In the genomic region with DNA sequence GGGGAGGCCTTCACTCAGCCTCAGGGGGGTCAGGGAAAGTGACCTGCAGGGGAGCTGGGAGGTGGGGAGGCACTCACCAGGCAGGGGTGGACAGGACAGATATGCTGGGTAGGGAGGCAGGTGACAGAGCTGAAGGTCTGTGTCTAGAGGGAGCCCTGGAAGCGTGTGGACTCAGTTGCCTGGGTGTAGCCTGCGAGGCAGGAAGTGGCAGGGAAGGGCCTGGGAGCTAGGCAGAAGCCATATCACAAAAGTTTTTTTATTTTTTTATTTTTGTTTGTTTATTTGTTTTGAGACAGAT, we compare ENCODE assay signal across 19 cellular contexts. TPM values are rescaled to one million over a fixed set of nuclear protein-coding genes. Genes with fewer than 3 reads are reported as not detected.
A peak's percentile ranks its signal among the peaks of the same experiment; 100 is the strongest.
DNase-seq lines count a peak whose midpoint lies in the region; ATAC-seq and TF ChIP-seq lines count a peak whose summit lies in the region.
"Had no signal": no experiment of that assay in that cellular context is flagged by ENCODE, and none has a peak within 500 bp of the region (broad histone marks: within the 10 kb centered on the region; RNA-seq: fewer than 3 reads in every experiment).

No MANE protein-coding gene starts in this region.

- CTCF ChIA-PET in HEK293 (lab: Yijun Ruan, JAX) = interaction anchor here (1.3 to 1.6 kb wide), 2 partner anchors 15 to 56 kb away, joined by 3 to 4 read pairs; no protein-coding TSS in a partner anchor
- CTCF ChIA-PET in naive thymus-derived CD4-positive, alpha-beta T cell (lab: Charles Lee) = interaction anchor here (0.6 kb wide), 1 partner anchor 552 kb away, joined by 4 read pairs; no protein-coding TSS in a partner anchor

- POLR2A ChIA-PET in HEK293 (lab: Yijun Ruan, JAX) = no interaction called here
- POLR2A ChIA-PET in naive thymus-derived CD4-positive, alpha-beta T cell (lab: Charles Lee) = no interaction called here

- H3K4me3 Mint-ChIP-seq in T-helper 1 cell treated with Interleukin-12 subunit alpha and Interleukin-12 subunit beta and Interleukin-4 antibody, amounts not matched to agents 30 μg/mL and 1 μg/mL, for 36 hours = no peak overlapping the region
- no peak overlapping the region for H3K4me3 Mint-ChIP-seq in endodermal cell
- peak overlapping the region in 1 of 10 donors; percentile 69 for H3K4me3 Mint-ChIP-seq in naive thymus-derived CD4-positive, alpha-beta T cell
- H3K4me3 Mint-ChIP-seq: CD8-positive, alpha-beta memory T cell; central memory CD8-positive, alpha-beta T cell; nephron had no signal

- no peak for DNase-seq in T-helper 1 cell
- DNase-seq in endodermal cell = no peak
- no peak for DNase-seq in naive thymus-derived CD4-positive, alpha-beta T cell
- DNase-seq in retina = no peak
- no peak for DNase-seq in SW 1271 (lab: John Stamatoyannopoulos, UW)
- DNase-seq in foreskin fibroblast = no peak
- DNase-seq: dorsolateral prefrontal cortex, NCI-H1105, NCI-H2081, SHP77, transverse colon had no signal

- H3K9me3 ChIP-seq in HEK293 (ENCODE audit: control insufficient read depth, insufficient read depth, low read depth, low read length) (no peaks in the 10 kb centered on the region), endodermal cell (ENCODE audit: control insufficient read depth, low read length) (no peaks in the 10 kb centered on the region)
- no peaks in the 10 kb centered on the region for H3K9me3 ChIP-seq in naive thymus-derived CD4-positive, alpha-beta T cell (ENCODE audit: control insufficient read depth in 2 of 3, low read length in 3 of 3)
- H3K9me3 ChIP-seq: transverse colon had no signal

- TF ChIP-seq CTCF in HEK293 (tag by site-specific recombination; IDR thresholded peaks at IDR 0.05) = no peak
- TF ChIP-seq CTCF in endodermal cell (conservative IDR thresholded peaks at IDR 0.05) = no peak
- TF ChIP-seq CTCF in foreskin fibroblast (IDR thresholded peaks at IDR 0.05; ENCODE audit: low read depth, low read length) = no peak

- no peak overlapping the region for H3K9ac ChIP-seq in endodermal cell (ENCODE audit: extremely low read depth, low read length, poor library complexity, severe bottlenecking)

- H3K36me3 ChIP-seq in HEK293 (ENCODE audit: control insufficient read depth in 2 of 2, insufficient read depth in 1 of 2, low read length in 2 of 2) = no peaks in the 10 kb centered on the region; a peak in 1 of 3 replicates
- H3K36me3 ChIP-seq in endodermal cell (ENCODE audit: control insufficient read depth, insufficient read depth, low read length) = no peaks in the 10 kb centered on the region
- H3K36me3 ChIP-seq in naive thymus-derived CD4-positive, alpha-beta T cell (ENCODE audit: control insufficient read depth in 2 of 3, insufficient read depth in 3 of 3, low read length in 3 of 3) = peaks cover 0 to 12% (median 2%) of the 10 kb centered on the region in 3 experiments
- H3K36me3 ChIP-seq: transverse colon had no signal

- no peaks in the 10 kb centered on the region for H3K27me3 Mint-ChIP-seq in T-helper 1 cell treated with Interleukin-12 subunit alpha and Interleukin-12 subunit beta and Interleukin-4 antibody, amounts not matched to agents 30 μg/mL and 1 μg/mL, for 36 hours (ENCODE audit: low read depth)
- no peaks in the 10 kb centered on the region for H3K27me3 Mint-ChIP-seq in endodermal cell (ENCODE audit: insufficient read depth)
- no peaks in the 10 kb centered on the region for H3K27me3 Mint-ChIP-seq in naive thymus-derived CD4-positive, alpha-beta T cell
- H3K27me3 Mint-ChIP-seq: CD8-positive, alpha-beta memory T cell; central memory CD8-positive, alpha-beta T cell had no signal

- H3K27me3 ChIP-seq in endodermal cell (ENCODE audit: control insufficient read depth, insufficient read depth, low read length, poor library complexity, severe bottlenecking) = no peaks in the 10 kb centered on the region
- H3K27me3 ChIP-seq in naive thymus-derived CD4-positive, alpha-beta T cell (ENCODE audit: control insufficient read depth in 2 of 2, insufficient read depth in 2 of 2, low read length in 2 of 2) = no peaks in the 10 kb centered on the region
- H3K27me3 ChIP-seq: dorsolateral prefrontal cortex, transverse colon had no signal

- WGBS in endodermal cell (ENCODE audit: insufficient coverage in 1 of 2, insufficient read length in 1 of 2), 2 experiments = 94% methylated on average over 2 of the region's 2 CpGs; no CpG with 5 or more reads in 1 of the 2 experiments

- peak overlapping the region; percentile 4 for H3K27ac Mint-ChIP-seq in T-helper 1 cell treated with Interleukin-12 subunit alpha and Interleukin-12 subunit beta and Interleukin-4 antibody, amounts not matched to agents 30 μg/mL and 1 μg/mL, for 36 hours
- peak overlapping the region; percentile 29 for H3K27ac Mint-ChIP-seq in endodermal cell
- peak overlapping the region; percentile 2 to 76 (median 69) for H3K27ac Mint-ChIP-seq in naive thymus-derived CD4-positive, alpha-beta T cell
- H3K27ac Mint-ChIP-seq: IgD-negative memory B cell, nephron had no signal

- no peak for ATAC-seq in naive thymus-derived CD4-positive, alpha-beta T cell
- ATAC-seq: activated CD4-positive, CD25-positive, alpha-beta regulatory T cell treated with anti-CD3 and anti-CD28 coated beads, Interleukin-2, amount 50 U/mL, for 24 hours had no signal

- H3K27ac ChIP-seq in HEK293 (ENCODE audit: extremely low read depth, low read depth, low read length) (0 out of 2 replicates have a peak overlapping the region, but pooled peaks have one; percentile 16), endodermal cell (ENCODE audit: low read depth, low read length) (no peak overlapping the region)
- no peak overlapping the region for H3K27ac ChIP-seq in naive thymus-derived CD4-positive, alpha-beta T cell (ENCODE audit: low read depth, low read length)
- H3K27ac ChIP-seq: 22Rv1 had no signal

- H3K4me1 ChIP-seq in HEK293 (ENCODE audit: control insufficient read depth, insufficient read depth, low read length) = no peaks in the 10 kb centered on the region
- no peaks in the 10 kb centered on the region for H3K4me1 ChIP-seq in endodermal cell (ENCODE audit: control insufficient read depth, insufficient read depth, low read length)
- no peaks in the 10 kb centered on the region for H3K4me1 ChIP-seq in naive thymus-derived CD4-positive, alpha-beta T cell (ENCODE audit: control insufficient read depth in 2 of 2, insufficient read depth in 2 of 2, low read length in 2 of 2)

- no peaks in the 10 kb centered on the region for H3K36me3 Mint-ChIP-seq in T-helper 1 cell treated with Interleukin-12 subunit alpha and Interleukin-12 subunit beta and Interleukin-4 antibody, amounts not matched to agents 30 μg/mL and 1 μg/mL, for 36 hours (ENCODE audit: low read depth)
- peaks cover 6% of the 10 kb centered on the region for H3K36me3 Mint-ChIP-seq in endodermal cell (ENCODE audit: low read depth)
- peaks cover 0 to 17% (median 0%) of the 10 kb centered on the region in 5 donors for H3K36me3 Mint-ChIP-seq in naive thymus-derived CD4-positive, alpha-beta T cell

- peaks cover 9% of the 10 kb centered on the region for H3K4me1 Mint-ChIP-seq in T-helper 1 cell treated with Interleukin-12 subunit alpha and Interleukin-12 subunit beta and Interleukin-4 antibody, amounts not matched to agents 30 μg/mL and 1 μg/mL, for 36 hours (ENCODE audit: low read depth)
- H3K4me1 Mint-ChIP-seq in endodermal cell = peaks cover 10% of the 10 kb centered on the region
- peaks cover 11 to 61% (median 45%) of the 10 kb centered on the region in 7 donors for H3K4me1 Mint-ChIP-seq in naive thymus-derived CD4-positive, alpha-beta T cell
- H3K4me1 Mint-ChIP-seq: nephron had no signal

- no peaks in the 10 kb centered on the region for H3K9me3 Mint-ChIP-seq in T-helper 1 cell treated with Interleukin-12 subunit alpha and Interleukin-12 subunit beta and Interleukin-4 antibody, amounts not matched to agents 30 μg/mL and 1 μg/mL, for 36 hours
- no peaks in the 10 kb centered on the region for H3K9me3 Mint-ChIP-seq in endodermal cell
- H3K9me3 Mint-ChIP-seq in naive thymus-derived CD4-positive, alpha-beta T cell = no peaks in the 10 kb centered on the region
- H3K9me3 Mint-ChIP-seq: CD8-positive, alpha-beta memory T cell; central memory CD8-positive, alpha-beta T cell; IgD-negative memory B cell; nephron had no signal

- H3K4me3 ChIP-seq in HEK293 (ENCODE audit: low read depth, low read length) (no peak overlapping the region), endodermal cell (ENCODE audit: low read length) (no peak overlapping the region), foreskin fibroblast (ENCODE audit: low read depth in 1 of 2, low read length in 2 of 2) (no peak overlapping the region)
- H3K4me3 ChIP-seq in naive thymus-derived CD4-positive, alpha-beta T cell (ENCODE audit: low read length) = no peak overlapping the region
- H3K4me3 ChIP-seq: dorsolateral prefrontal cortex, transverse colon had no signal

- intact Hi-C loops in naive thymus-derived CD4-positive, alpha-beta T cell (cut with micrococcal nuclease) = no loop called here

TF ChIP-seq in HEK293, 187 proteins besides CTCF, POLR2A, EP300 and RAD21:
- no peak for TF ChIP-seq SP3 (tag by site-specific recombination; IDR thresholded peaks at IDR 0.05)
- peak; percentile 24; the same call in 1 of the 2 replicates for TF ChIP-seq ZIC2 (tag by site-specific recombination; IDR thresholded peaks at IDR 0.05)
- peak; percentile 82 for TF ChIP-seq GLIS1 (tag by site-specific recombination; IDR thresholded peaks at IDR 0.05)
- no peak for TF ChIP-seq TCF7L2 (IDR thresholded peaks at IDR 0.05; ENCODE audit: borderline replicate concordance, low read depth, low read length)
- no peak for TF ChIP-seq MZF1 (tag by site-specific recombination; IDR thresholded peaks at IDR 0.05; ENCODE audit: borderline replicate concordance)

RNA-seq across cellular contexts. Expression of gene ARL6IP4, which starts 39.3 kb away (rescaled TPM):
- total RNA-seq in endodermal cell = 100 to 1,000 TPM; 136 to 149 TPM
- 145 TPM for polyA plus RNA-seq in endodermal cell (2013, experiment 1 of 2)
- 144 TPM for polyA plus RNA-seq in endodermal cell (2013, experiment 2 of 2)
- 100 to 1,000 TPM; 137 to 189 (median 169) TPM for total RNA-seq in naive thymus-derived CD4-positive, alpha-beta T cell
- 100 to 1,000 TPM; 201 to 295 TPM for polyA plus RNA-seq in naive thymus-derived CD4-positive, alpha-beta T cell

RNA-seq across cellular contexts. Expression of gene OGFOD2, which starts 44.7 kb away (rescaled TPM):
- total RNA-seq in endodermal cell = 10 to 100 TPM; 17.5 to 19.9 TPM
- polyA plus RNA-seq in endodermal cell (2013, experiment 1 of 2) = 8.8 TPM
- 9.8 TPM for polyA plus RNA-seq in endodermal cell (2013, experiment 2 of 2)
- total RNA-seq in naive thymus-derived CD4-positive, alpha-beta T cell = 10 to 100 TPM; 17.4 to 49.1 (median 27.2) TPM
- polyA plus RNA-seq in naive thymus-derived CD4-positive, alpha-beta T cell = 10 to 100 TPM; 16.8 to 19.5 TPM

RNA-seq across cellular contexts. Expression of gene ABCB9, which starts 53.5 kb away (rescaled TPM):
- 1 to 10 TPM; 5.4 to 6.0 TPM for total RNA-seq in endodermal cell
- 4.1 TPM for polyA plus RNA-seq in endodermal cell (2013, experiment 1 of 2)
- 4.3 TPM for polyA plus RNA-seq in endodermal cell (2013, experiment 2 of 2)
- total RNA-seq in naive thymus-derived CD4-positive, alpha-beta T cell = 1 to 10 TPM; 6.2 to 8.9 (median 7.1) TPM
- 1 to 10 TPM in 1 of 2 donors, under 1 TPM in 1; 0.74 to 1.5 TPM for polyA plus RNA-seq in naive thymus-derived CD4-positive, alpha-beta T cell

Comparison
In these comparisons a context has a peak if more than half of its experiments do, and no peak if none do; other contexts are left out.
1. H3K27ac Mint-ChIP-seq: peak in every context shown above with its lines; median percentile 69 in naive thymus-derived CD4-positive, alpha-beta T cell; 29 in endodermal cell; 4 in T-helper 1 cell treated with Interleukin-12 subunit alpha and Interleukin-12 subunit beta and Interleukin-4 antibody, amounts not matched to agents 30 μg/mL and 1 μg/mL, for 36 hours.